ENCODE assay signal across 15 cellular contexts in the genomic region with DNA sequence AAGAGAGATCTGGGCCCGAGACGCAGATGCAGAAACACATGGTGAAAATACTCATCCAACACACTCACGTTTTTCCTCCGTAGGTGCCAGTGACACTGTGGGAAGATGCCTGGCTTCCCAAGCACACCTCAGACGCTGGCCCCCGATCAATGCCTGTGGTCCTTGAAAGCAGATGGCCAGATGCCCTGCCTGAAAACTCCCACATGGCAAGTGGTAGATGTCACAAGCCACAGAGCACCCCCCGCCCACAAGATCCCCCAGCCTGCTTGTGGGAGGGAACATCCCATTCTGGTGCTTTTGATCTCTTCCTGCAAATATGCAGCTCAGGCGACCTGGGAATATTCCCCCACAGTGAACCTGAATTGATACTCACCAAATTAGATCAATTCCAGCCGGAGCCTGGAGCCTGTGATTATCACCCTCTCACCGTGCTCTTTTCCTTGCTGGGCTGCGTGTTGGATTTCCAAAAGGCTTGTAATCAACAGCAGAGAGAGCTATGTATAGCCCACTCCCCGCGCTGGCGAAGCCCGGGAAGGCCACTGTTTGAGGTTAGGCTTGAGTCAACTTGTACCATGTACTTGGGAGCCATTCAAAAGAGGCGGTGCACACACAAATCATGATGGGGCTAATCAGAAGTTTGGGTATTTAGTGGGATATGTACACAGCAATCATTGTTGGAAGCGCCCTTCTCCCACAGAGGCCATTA.
A peak's percentile ranks its signal among the peaks of the same experiment; 100 is the strongest.
DNase-seq lines count a peak whose midpoint lies in the region; ATAC-seq and TF ChIP-seq lines count a peak whose summit lies in the region.
"Had no signal": no experiment of that assay in that cellular context is flagged by ENCODE, and none has a peak within 500 bp of the region (broad histone marks: within the 10 kb centered on the region; RNA-seq: fewer than 3 reads in every experiment).

No MANE protein-coding gene starts in this region.

- ATAC-seq in psoas muscle (peak; percentile 21 to 62 (median 53)), GM21717 (IDR thresholded peaks at IDR 0.05; ENCODE audit: unreplicated experiment) (no peak)
- ATAC-seq: stimulated activated naive CD8-positive, alpha-beta T cell treated with anti-CD3 and anti-CD28 coated beads, Interleukin-15, amount 100 ng/mL, for 72 hours had no signal

- peaks cover 38% of the 10 kb centered on the region for H3K4me1 ChIP-seq in psoas muscle
- H3K4me1 ChIP-seq: spleen had no signal

- TF ChIP-seq CTCF in psoas muscle (IDR thresholded peaks at IDR 0.05) (no peak), foreskin fibroblast (IDR thresholded peaks at IDR 0.05; ENCODE audit: low read depth, low read length) (no peak)

- intact Hi-C loops in psoas muscle (cut with DNase I): no loop called here

- peak; percentile 77 for DNase-seq in NCI-H1105 treated with DMSO at 0.1 percent for 48 hours (lab: John Stamatoyannopoulos, UW)
- DNase-seq in NCI-H69 (lab: John Stamatoyannopoulos, UW): peak; percentile 94
- peak; percentile 38 for DNase-seq in fibroblast of peridontal ligament (ENCODE audit: extremely low read depth)
- peak in 1 of 2 donors; percentile 46 for DNase-seq in psoas muscle
- no peak for DNase-seq in NCI-H1436 (lab: John Stamatoyannopoulos, UW)
- no peak for DNase-seq in foreskin fibroblast
- no peak for DNase-seq in A172 (ENCODE audit: low spot score)
- DNase-seq: activated naive CD4-positive, alpha-beta T cell; central memory CD4-positive, alpha-beta T cell; GM23248; spleen; stimulated activated naive CD8-positive, alpha-beta T cell treated with anti-CD3 and anti-CD28 coated beads, Interleukin-15, amount 100 ng/mL, for 72 hours had no signal

- 47 to 76% (median 49%) methylated on average over 17 of the region's 17 CpGs for WGBS in psoas muscle, 3 donors

- no peaks in the 10 kb centered on the region for H3K9me3 ChIP-seq in psoas muscle
- H3K9me3 ChIP-seq: spleen had no signal

- H3K27me3 ChIP-seq in psoas muscle (ENCODE audit: insufficient read depth in 3 of 3, low read length in 2 of 3): no peaks in the 10 kb centered on the region

- H3K36me3 ChIP-seq in psoas muscle (ENCODE audit: insufficient read depth in 1 of 2, low read depth in 1 of 2): no peaks in the 10 kb centered on the region
- H3K36me3 ChIP-seq: spleen had no signal

- peak overlapping the region; percentile 75 for H3K27ac ChIP-seq in psoas muscle
- H3K27ac ChIP-seq: GM23248, RWPE1, spleen had no signal

- H3K4me3 ChIP-seq in psoas muscle (peak overlapping the region; percentile 12), foreskin fibroblast (ENCODE audit: low read depth in 1 of 2, low read length in 2 of 2) (no peak overlapping the region)
- H3K4me3 ChIP-seq: GM23248, lung, spleen had no signal

Comparison
In these comparisons a context has a peak if more than half of its experiments do, and no peak if none do; other contexts are left out.
1. DNase-seq: peak in NCI-H1105 treated with DMSO at 0.1 percent for 48 hours (single experiment), NCI-H69 (single experiment) and fibroblast of peridontal ligament (single experiment); none in NCI-H1436 (single experiment), foreskin fibroblast (0 of 2) and A172 (single experiment).